8 cellular contexts compared by ENCODE assay signal in genomic region chr3:139388961-139389551, GRCh38. TPM values are rescaled to one million over a fixed set of nuclear protein-coding genes. Genes with fewer than 3 reads are reported as not detected.
DNase-seq lines count a peak whose midpoint lies in the region; ATAC-seq and TF ChIP-seq lines count a peak whose summit lies in the region.

No MANE protein-coding gene starts in this region.

- peak overlapping the region; percentile 85 for H3K27ac ChIP-seq in CD4-positive, alpha-beta T cell (ENCODE audit: low read depth, low read length)

- peak overlapping the region; percentile 96 for H3K4me3 Mint-ChIP-seq in CD4-positive, alpha-beta T cell
- peak overlapping the region; percentile 92 to 98 (median 97) for H3K4me3 Mint-ChIP-seq in IgD-negative memory B cell
- H3K4me3 Mint-ChIP-seq in activated naive CD8-positive, alpha-beta T cell treated with anti-CD3 and anti-CD28 coated beads for 36 hours: peak overlapping the region; percentile 93

- H3K9me3 Mint-ChIP-seq in CD4-positive, alpha-beta T cell: no peaks in the 10 kb centered on the region
- H3K9me3 Mint-ChIP-seq in IgD-negative memory B cell: no peaks in the 10 kb centered on the region
- no peaks in the 10 kb centered on the region for H3K9me3 Mint-ChIP-seq in activated naive CD8-positive, alpha-beta T cell treated with anti-CD3 and anti-CD28 coated beads for 36 hours

- no peak for TF ChIP-seq CTCF in CD4-positive, alpha-beta T cell (IDR thresholded peaks at IDR 0.05)

- peaks cover 63% of the 10 kb centered on the region for H3K4me1 Mint-ChIP-seq in CD4-positive, alpha-beta T cell (ENCODE audit: low read depth)
- H3K4me1 Mint-ChIP-seq in IgD-negative memory B cell: peaks cover 32 to 40% (median 36%) of the 10 kb centered on the region in 3 donors
- H3K4me1 Mint-ChIP-seq in activated naive CD8-positive, alpha-beta T cell treated with anti-CD3 and anti-CD28 coated beads for 36 hours: peaks cover 35% of the 10 kb centered on the region

- no peaks in the 10 kb centered on the region for H3K9me3 ChIP-seq in CD4-positive, alpha-beta T cell (ENCODE audit: control insufficient read depth, low read length)

- POLR2A ChIA-PET in CD4-positive, alpha-beta T cell (lab: Charles Lee): interaction anchor here (0.9 to 2.1 kb wide), 8 partner anchors 13 to 1843 kb away, joined by 3 to 8 read pairs (median 3); partner anchors contain the start of genes CEP70, DBR1, MRPS22 and PXYLP1

- DNase-seq in CD4-positive, alpha-beta T cell: peak in 6 of 10 experiments; percentile 2 to 27 (median 16)
- no peak for DNase-seq in activated naive CD8-positive, alpha-beta T cell treated with anti-CD3 and anti-CD28 coated beads for 36 hours
- DNase-seq in stimulated activated CD4-positive, alpha-beta T cell treated with anti-CD3 and anti-CD28 coated beads, Interleukin-1b, Interleukin-23, amount 100 ng/mL, for 48 hours: peak; percentile 13
- no peak for DNase-seq in NCI-H187 (lab: John Stamatoyannopoulos, UW)
- DNase-seq in NCI-H226: no peak

- H3K27ac Mint-ChIP-seq in CD4-positive, alpha-beta T cell: peak overlapping the region; percentile 98
- peak overlapping the region; percentile 94 to 99 (median 99) for H3K27ac Mint-ChIP-seq in IgD-negative memory B cell
- H3K27ac Mint-ChIP-seq in activated naive CD8-positive, alpha-beta T cell treated with anti-CD3 and anti-CD28 coated beads for 36 hours: peak overlapping the region; percentile 95

- peak overlapping the region; percentile 94 for H3K4me3 ChIP-seq in iPS-11a (ENCODE audit: low read depth, low read length)

- no peaks in the 10 kb centered on the region for H3K27me3 ChIP-seq in CD4-positive, alpha-beta T cell (ENCODE audit: control insufficient read depth, insufficient read depth, low read length)

- intact Hi-C loops in CD4-positive, alpha-beta T cell (cut with DNase I, micrococcal nuclease): loop anchor here in 1 of 2 experiments (1.0 to 5.0 kb wide), 3 partner anchors 45 to 1202 kb away; partner anchors contain the start of genes ARMC8, MRPS22 and NMNAT3

- H3K27me3 Mint-ChIP-seq in CD4-positive, alpha-beta T cell: no peaks in the 10 kb centered on the region
- H3K27me3 Mint-ChIP-seq in IgD-negative memory B cell: no peaks in the 10 kb centered on the region
- no peaks in the 10 kb centered on the region for H3K27me3 Mint-ChIP-seq in activated naive CD8-positive, alpha-beta T cell treated with anti-CD3 and anti-CD28 coated beads for 36 hours

- CTCF ChIA-PET in CD4-positive, alpha-beta T cell (lab: Charles Lee): interaction anchor here (0.5 to 1.6 kb wide), 3 partner anchors 11 to 473 kb away, joined by 3 to 4 read pairs (median 4); no protein-coding TSS in a partner anchor

- peak; percentile 39 for ATAC-seq in CD4-positive, alpha-beta T cell (ENCODE audit: poor library complexity)
- peak; percentile 45 for ATAC-seq in GM19452 (IDR thresholded peaks at IDR 0.05; ENCODE audit: unreplicated experiment)

- H3K36me3 Mint-ChIP-seq in CD4-positive, alpha-beta T cell (ENCODE audit: low read depth): peaks cover 28% of the 10 kb centered on the region
- H3K36me3 Mint-ChIP-seq in IgD-negative memory B cell: peaks cover 4% of the 10 kb centered on the region
- no peaks in the 10 kb centered on the region for H3K36me3 Mint-ChIP-seq in activated naive CD8-positive, alpha-beta T cell treated with anti-CD3 and anti-CD28 coated beads for 36 hours

RNA-seq across cellular contexts. Expression of gene COPB2, which starts 0.4 kb away (rescaled TPM):
- 10 to 100 TPM; 13.0 to 13.8 TPM for total RNA-seq in CD4-positive, alpha-beta T cell
- 49.2 TPM for polyA plus RNA-seq in IgD-negative memory B cell
- total RNA-seq in activated naive CD8-positive, alpha-beta T cell treated with anti-CD3 and anti-CD28 coated beads for 36 hours: 10 to 100 TPM; 86.6 to 91.0 TPM

RNA-seq across cellular contexts. Expression of gene MRPS22, which starts 45.2 kb away (rescaled TPM):
- 10 to 100 TPM; 39.6 to 42.6 TPM for total RNA-seq in CD4-positive, alpha-beta T cell
- 32.5 TPM for polyA plus RNA-seq in IgD-negative memory B cell
- 10 to 100 TPM; 82.4 to 84.2 TPM for total RNA-seq in activated naive CD8-positive, alpha-beta T cell treated with anti-CD3 and anti-CD28 coated beads for 36 hours

Comparison
In these comparisons a context has a peak if more than half of its experiments do, and no peak if none do; other contexts are left out.
1. DNase-seq: peak in CD4-positive, alpha-beta T cell (6 of 10) and stimulated activated CD4-positive, alpha-beta T cell treated with anti-CD3 and anti-CD28 coated beads, Interleukin-1b, Interleukin-23, amount 100 ng/mL, for 48 hours (single experiment); none in activated naive CD8-positive, alpha-beta T cell treated with anti-CD3 and anti-CD28 coated beads for 36 hours (single experiment), NCI-H187 (0 of 2) and NCI-H226 (single experiment).
2. RNA of gene COPB2, which starts 0.4 kb away (total RNA-seq): 86.6 to 91.0 TPM in activated naive CD8-positive, alpha-beta T cell treated with anti-CD3 and anti-CD28 coated beads for 36 hours; 13.0 to 13.8 TPM in CD4-positive, alpha-beta T cell; every median in the first group is over 4 times any median in the second.
3. Peak in every context shown above with its lines, with median percentiles within 50 percentile points of each other: H3K27ac Mint-ChIP-seq and H3K4me3 Mint-ChIP-seq.